In genomic region chr1:237814319-237814924, GRCh38 we compare ENCODE assay signal across 10 cellular contexts.
DNase-seq lines count a peak whose midpoint lies in the region; ATAC-seq and TF ChIP-seq lines count a peak whose summit lies in the region.
"Had no signal": no experiment of that assay in that cellular context is flagged by ENCODE, and none has a peak within 500 bp of the region (broad histone marks: within the 10 kb centered on the region; RNA-seq: fewer than 3 reads in every experiment).

No MANE protein-coding gene starts in this region.

- H4K20me1 ChIP-seq in mammary epithelial cell (ENCODE audit: insufficient read depth, low read length) (no peaks in the 10 kb centered on the region), osteoblast (ENCODE audit: insufficient read depth, low read length) (no peaks in the 10 kb centered on the region)

- H3K27me3 ChIP-seq in mammary epithelial cell (ENCODE audit: insufficient read depth, low read length), result no peaks in the 10 kb centered on the region
- H3K27me3 ChIP-seq in osteoblast (ENCODE audit: insufficient read depth, low read length), result no peaks in the 10 kb centered on the region

- dilution Hi-C loops in mammary epithelial cell (cut with HindIII; ENCODE audit: low sequenced_read_pairs), result no loop called here

- BruUV-seq in mammary epithelial cell (replicated peaks; lab: Mats Ljungman, UMichigan), result no TSS peak

- H3K79me2 ChIP-seq in mammary epithelial cell (ENCODE audit: insufficient read depth, low read length) (no peaks in the 10 kb centered on the region), osteoblast (ENCODE audit: insufficient read depth, low read length) (no peaks in the 10 kb centered on the region)

- ATAC-seq in GM18907 (IDR thresholded peaks at IDR 0.05; ENCODE audit: unreplicated experiment), result no peak
- ATAC-seq: activated naive CD4-positive, alpha-beta T cell treated with anti-CD3 and anti-CD28 coated beads, Interleukin-2, amount 50 U/mL, for 72 hours had no signal

- no peaks in the 10 kb centered on the region for H3K4me1 ChIP-seq in mammary epithelial cell (ENCODE audit: insufficient read depth, low read length)
- H3K4me1 ChIP-seq in osteoblast (ENCODE audit: insufficient read depth, low read length), result no peaks in the 10 kb centered on the region

- intact Hi-C loops in mammary epithelial cell (cut with micrococcal nuclease), result loop anchor here (5.0 kb wide), 1 partner anchor 1138 kb away; no protein-coding TSS in a partner anchor

- CTCF ChIA-PET in mammary epithelial cell (lab: Charles Lee; ENCODE audit: low non-redundant PET), result no interaction called here

- 56% methylated on average over 5 of the region's 5 CpGs for WGBS in mammary epithelial cell (ENCODE audit: low coverage, missing lambda C conversion rate)

- H3K9me3 ChIP-seq in mammary epithelial cell (replicated peaks; ENCODE audit: insufficient read depth, low read length), result no peaks in the 10 kb centered on the region
- peaks cover 3% of the 10 kb centered on the region for H3K9me3 ChIP-seq in osteoblast (ENCODE audit: low read depth, low read length)

- no peak overlapping the region for H3K9ac ChIP-seq in mammary epithelial cell (ENCODE audit: insufficient read depth, low read length)

- H3K4me3 ChIP-seq in mammary epithelial cell (replicated peaks in 1 of 3; ENCODE audit: insufficient read depth in 1 of 3, low read depth in 2 of 3, low read length in 3 of 3) (no peak overlapping the region), osteoblast (ENCODE audit: insufficient read depth, low read length) (no peak overlapping the region)

- H3K36me3 ChIP-seq in mammary epithelial cell (ENCODE audit: insufficient read depth, low read length) (no peaks in the 10 kb centered on the region), osteoblast (ENCODE audit: insufficient read depth, low read length) (no peaks in the 10 kb centered on the region)

- peak; percentile 31 for DNase-seq in NCI-H1092 treated with DMSO at 0.1 percent for 48 hours (lab: John Stamatoyannopoulos, UW)
- DNase-seq in NCI-H1092 (lab: John Stamatoyannopoulos, UW), result no peak
- peak; percentile 13 for DNase-seq in MV-4-11 (lab: John Stamatoyannopoulos, UW)
- DNase-seq in mammary epithelial cell, result no peak
- DNase-seq in osteoblast (ENCODE audit: insufficient read length, low spot score, missing footprints), result peak; percentile 29
- DNase-seq in substantia nigra (lab: John Stamatoyannopoulos, UW), result no peak
- DNase-seq in activated CD8-positive, alpha-beta memory T cell treated with anti-CD3 and anti-CD28 coated beads, Interleukin-2, amount 50 U/mL, for 4 hours, result no peak
- DNase-seq: NCI-H187 treated with DMSO at 0.1 percent for 48 hours had no signal

- H3K27ac ChIP-seq in mammary epithelial cell (ENCODE audit: insufficient read depth, low read depth, low read length) (no peak overlapping the region), osteoblast (ENCODE audit: low read depth, low read length) (no peak overlapping the region), substantia nigra (ENCODE audit: low read depth, low read length, poor library complexity, severe bottlenecking) (no peak overlapping the region)

- in situ Hi-C loops in mammary epithelial cell (cut with MboI; ENCODE audit: low sequenced_read_pairs in 2 of 2), result no loop called here

- H3K4me2 ChIP-seq in mammary epithelial cell (ENCODE audit: insufficient read depth, low read depth, low read length) (no peak overlapping the region), osteoblast (ENCODE audit: insufficient read depth, low read length) (no peak overlapping the region)

- TF ChIP-seq CTCF in mammary epithelial cell (conservative IDR thresholded peaks at IDR 0.05 in 1 of 2, IDR thresholded peaks at IDR 0.05 in 1 of 2; ENCODE audit: extremely low read depth in 1 of 2, insufficient read depth in 1 of 2, low read depth in 1 of 2, low read length in 2 of 2) (peak; percentile 55 to 59), osteoblast (IDR thresholded peaks at IDR 0.05; ENCODE audit: extremely low read depth, low read depth, low read length) (peak; percentile 37)

- H2AFZ ChIP-seq in mammary epithelial cell (ENCODE audit: low read depth, low read length) (no peak overlapping the region), osteoblast (ENCODE audit: low read length) (no peak overlapping the region)

Comparison
In these comparisons a context has a peak if more than half of its experiments do, and no peak if none do; other contexts are left out.
1. DNase-seq: peak in NCI-H1092 treated with DMSO at 0.1 percent for 48 hours (single experiment), MV-4-11 (single experiment) and osteoblast (single experiment); none in NCI-H1092 (single experiment), mammary epithelial cell (single experiment), substantia nigra (0 of 49) and activated CD8-positive, alpha-beta memory T cell treated with anti-CD3 and anti-CD28 coated beads, Interleukin-2, amount 50 U/mL, for 4 hours (single experiment).